Comparison of ENCODE assay signal across 8 cellular contexts in the genomic region with DNA sequence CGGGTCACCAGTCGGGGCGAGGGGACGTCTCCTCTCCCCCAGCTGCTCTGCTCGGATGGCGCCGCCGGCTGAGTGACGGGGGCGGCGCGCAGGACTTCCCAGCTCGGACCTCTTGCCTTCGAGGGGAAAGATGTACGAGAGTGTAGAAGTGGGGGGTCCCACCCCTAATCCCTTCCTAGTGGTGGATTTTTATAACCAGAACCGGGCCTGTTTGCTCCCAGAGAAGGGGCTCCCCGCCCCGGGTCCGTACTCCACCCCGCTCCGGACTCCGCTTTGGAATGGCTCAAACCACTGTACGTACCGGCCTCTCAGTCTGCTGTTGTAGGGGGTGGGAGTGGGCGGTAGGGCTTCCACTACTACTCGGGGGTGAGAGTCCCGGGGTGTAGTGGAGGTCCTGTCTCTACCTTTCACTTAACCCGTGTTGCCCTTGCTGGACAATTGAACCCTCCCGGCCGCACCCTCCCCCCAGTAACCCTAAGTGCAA. TPM values are rescaled to one million over a fixed set of nuclear protein-coding genes. Genes with fewer than 3 reads are reported as not detected.
DNase-seq lines count a peak whose midpoint lies in the region; TF ChIP-seq lines count a peak whose summit lies in the region.

No MANE protein-coding gene starts in this region.

- TF ChIP-seq POLR2A in tibial nerve (IDR thresholded peaks at IDR 0.05): no peak

- H3K27ac ChIP-seq in colonic mucosa (peak overlapping the region; percentile 96), mesenchymal stem cell (ENCODE audit: low read length, poor library complexity, severe bottlenecking) (no peak overlapping the region), tibial nerve (peak overlapping the region; percentile 94 to 98 (median 96))

- peak overlapping the region; percentile 53 for H3K4me3 Mint-ChIP-seq in activated T-cell treated with anti-CD3 and anti-CD28 coated beads, Interleukin-2, amount 50 U/mL, for 24 hours

- peaks cover 76% of the 10 kb centered on the region for H3K4me1 Mint-ChIP-seq in activated T-cell treated with anti-CD3 and anti-CD28 coated beads, Interleukin-2, amount 50 U/mL, for 24 hours (ENCODE audit: low read depth)

- H3K27me3 ChIP-seq in colonic mucosa (no peaks in the 10 kb centered on the region), mesenchymal stem cell (ENCODE audit: control insufficient read depth in 1 of 2, insufficient read depth in 1 of 2, low read length in 2 of 2) (no peaks in the 10 kb centered on the region), tibial nerve (no peaks in the 10 kb centered on the region)

- TF ChIP-seq CTCF in colonic mucosa (IDR thresholded peaks at IDR 0.05): no peak
- TF ChIP-seq CTCF in tibial nerve (IDR thresholded peaks at IDR 0.05): no peak

- no peak overlapping the region for H2BK120ac ChIP-seq in mesenchymal stem cell (ENCODE audit: low read depth, low read length)

- peak overlapping the region; percentile 86 for H3K4me2 ChIP-seq in mesenchymal stem cell (ENCODE audit: low read length, poor library complexity, severe bottlenecking)

- H3K27ac Mint-ChIP-seq in activated T-cell treated with anti-CD3 and anti-CD28 coated beads, Interleukin-2, amount 50 U/mL, for 24 hours: peak overlapping the region; percentile 77

- peak overlapping the region in 1 of 2 experiments; percentile 68 for H3K14ac ChIP-seq in mesenchymal stem cell (ENCODE audit: low read length in 2 of 2)

- H3K9me3 Mint-ChIP-seq in activated T-cell treated with anti-CD3 and anti-CD28 coated beads, Interleukin-2, amount 50 U/mL, for 24 hours: no peaks in the 10 kb centered on the region

- H4K8ac ChIP-seq in mesenchymal stem cell (ENCODE audit: low read length): no peak overlapping the region

- H3K4me3 ChIP-seq in colonic mucosa (peak overlapping the region; percentile 86), mesenchymal stem cell (ENCODE audit: insufficient read depth in 1 of 2, low read depth in 1 of 2, low read length in 2 of 2) (peak overlapping the region; percentile 67 to 90), tibial nerve (peak overlapping the region; percentile 79 to 95 (median 84))

- peaks cover 38% of the 10 kb centered on the region for H3K79me1 ChIP-seq in mesenchymal stem cell (replicated peaks; ENCODE audit: low read length, poor library complexity, severe bottlenecking)

- H2BK5ac ChIP-seq in mesenchymal stem cell (ENCODE audit: low read depth, low read length, poor library complexity, severe bottlenecking): no peak overlapping the region

- H2AFZ ChIP-seq in mesenchymal stem cell (ENCODE audit: low read depth, low read length): no peak overlapping the region

- peak overlapping the region; percentile 95 to 96 for H3K9ac ChIP-seq in colonic mucosa (ENCODE audit: low read depth in 2 of 2, low read length in 2 of 2)
- peak overlapping the region; percentile 93 for H3K9ac ChIP-seq in mesenchymal stem cell (ENCODE audit: low read length)

- H3K36me3 ChIP-seq in colonic mucosa (no peaks in the 10 kb centered on the region), mesenchymal stem cell (ENCODE audit: control insufficient read depth in 1 of 2, insufficient read depth in 2 of 2, low read depth in 1 of 2, low read length in 2 of 2) (peaks cover 14 to 24% of the 10 kb centered on the region in 2 experiments), tibial nerve (no peaks in the 10 kb centered on the region)

- H2BK12ac ChIP-seq in mesenchymal stem cell (ENCODE audit: low read length in 2 of 2): peak overlapping the region; percentile 18 to 46

- peak overlapping the region; percentile 82 to 85 for H3K18ac ChIP-seq in mesenchymal stem cell (ENCODE audit: low read depth in 1 of 2, low read length in 2 of 2)

- no peak overlapping the region for H4K91ac ChIP-seq in mesenchymal stem cell (ENCODE audit: low read length)

- peaks cover 35% of the 10 kb centered on the region for H3K36me3 Mint-ChIP-seq in activated T-cell treated with anti-CD3 and anti-CD28 coated beads, Interleukin-2, amount 50 U/mL, for 24 hours (ENCODE audit: low read depth)

- WGBS in mesenchymal stem cell: 0% methylated on average over 8 of the region's 30 CpGs
- WGBS in tibial nerve, 2 donors: 3 to 6% methylated on average over 29 to 30 of the region's 30 CpGs

- no peak overlapping the region for H2AK5ac ChIP-seq in mesenchymal stem cell (ENCODE audit: low read length, severe bottlenecking)

- intact Hi-C loops in colonic mucosa (cut with DNase I): no loop called here

- H3K27me3 Mint-ChIP-seq in activated T-cell treated with anti-CD3 and anti-CD28 coated beads, Interleukin-2, amount 50 U/mL, for 24 hours: no peaks in the 10 kb centered on the region

- peak overlapping the region; percentile 65 to 70 for H3K4ac ChIP-seq in mesenchymal stem cell (ENCODE audit: low read depth in 1 of 2, low read length in 2 of 2)

- peak overlapping the region in 1 of 2 experiments; percentile 65 for H3K23ac ChIP-seq in mesenchymal stem cell (ENCODE audit: low read length in 2 of 2)

- TF ChIP-seq EP300 in tibial nerve (IDR thresholded peaks at IDR 0.05): no peak

- no peak for DNase-seq in activated T-cell treated with anti-CD3 and anti-CD28 coated beads, Interleukin-2, amount 50 U/mL, for 24 hours
- DNase-seq in activated T-cell treated with anti-CD3 and anti-CD28 coated beads for 4 hours (no peak), colonic mucosa (peak; percentile 56), mesenchymal stem cell (no peak), tibial nerve (ENCODE audit: low spot score in 2 of 2) (no peak), RKO (ENCODE audit: low spot score) (no peak), OCI-M2 (lab: John Stamatoyannopoulos, UW; ENCODE audit: unreplicated experiment) (no peak), hepatic stellate cell (ENCODE audit: low spot score) (no peak)

- H2BK15ac ChIP-seq in mesenchymal stem cell (ENCODE audit: low read depth, poor library complexity, severe bottlenecking): peak overlapping the region; percentile 52

- H3K9me3 ChIP-seq in colonic mucosa (no peaks in the 10 kb centered on the region), mesenchymal stem cell (ENCODE audit: control insufficient read depth, low read length) (no peaks in the 10 kb centered on the region), tibial nerve (no peaks in the 10 kb centered on the region)

- H3K4me1 ChIP-seq in colonic mucosa (peaks cover 26% of the 10 kb centered on the region), mesenchymal stem cell (ENCODE audit: control insufficient read depth, insufficient read depth, low read depth, low read length) (peaks cover 56% of the 10 kb centered on the region), tibial nerve (peaks cover 0 to 82% (median 59%) of the 10 kb centered on the region in 4 donors)

RNA-seq across cellular contexts. Expression of a gene that starts 21.9 kb away (rescaled TPM):
- total RNA-seq in colonic mucosa (under 1 TPM; 0.40 to 0.85 TPM), tibial nerve (not detected)
- 0.44 TPM for polyA plus RNA-seq in mesenchymal stem cell (2013, experiment 1 of 2)
- polyA plus RNA-seq in mesenchymal stem cell (2013, experiment 2 of 2): 0.29 TPM

RNA-seq across cellular contexts. Expression of a gene that starts 33.6 kb away (rescaled TPM):
- total RNA-seq in colonic mucosa (10 to 100 TPM; 25.6 to 46.7 TPM), tibial nerve (10 to 100 TPM; 28.9 to 58.2 (median 46.4) TPM)
- 32.6 TPM for polyA plus RNA-seq in mesenchymal stem cell (2013, experiment 1 of 2)
- 32.1 TPM for polyA plus RNA-seq in mesenchymal stem cell (2013, experiment 2 of 2)

RNA-seq across cellular contexts. Expression of a gene that starts 54.9 kb away (rescaled TPM):
- total RNA-seq in colonic mucosa: 10 to 100 TPM in 1 of 2 donors, 1 to 10 TPM in 1; 8.5 to 40.8 TPM
- 8.5 TPM for polyA plus RNA-seq in mesenchymal stem cell (2013, experiment 1 of 2)
- polyA plus RNA-seq in mesenchymal stem cell (2013, experiment 2 of 2): 9.1 TPM
- 1 to 10 TPM in 1 of 4 donors, under 1 TPM in 3; 0.20 to 1.8 (median 0.43) TPM for total RNA-seq in tibial nerve
